Comparison of ENCODE assay signal across 1 cellular context in genomic region chr1:209672705-209673630, GRCh38.
TF ChIP-seq lines count a peak whose summit lies in the region.

No MANE protein-coding gene starts in this region.

TF ChIP-seq in K562, 482 proteins besides CTCF, POLR2A, EP300 and RAD21 (continued from another document and continues in another):
- no peak for TF ChIP-seq ZBTB40 (IDR thresholded peaks at IDR 0.05)
- TF ChIP-seq ZBTB40 (CRISPR knock-in tag; IDR thresholded peaks at IDR 0.05): no peak
- TF ChIP-seq PTRF (tag; IDR thresholded peaks at IDR 0.05): no peak
- TF ChIP-seq SP1 (CRISPR knock-in tag; IDR thresholded peaks at IDR 0.05): no peak
- no peak for TF ChIP-seq NFRKB (IDR thresholded peaks at IDR 0.05; ENCODE audit: low read depth)
- no peak for TF ChIP-seq SREBF1 (IDR thresholded peaks at IDR 0.05; ENCODE audit: borderline replicate concordance, low read depth, low read length)
- no peak for TF ChIP-seq POLR3A (IDR thresholded peaks at IDR 0.05; ENCODE audit: borderline replicate concordance, extremely low read depth, insufficient read depth, insufficient read length)
- TF ChIP-seq SOX6 (IDR thresholded peaks at IDR 0.05): peak; percentile 33; the same call in 1 of the 2 replicates
- no peak for TF ChIP-seq ZNF79 (CRISPR knock-in tag; IDR thresholded peaks at IDR 0.05; ENCODE audit: low read depth)
- TF ChIP-seq MEIS2 (IDR thresholded peaks at IDR 0.05; ENCODE audit: partially characterized antibody): no peak
- no peak for TF ChIP-seq ZC3H8 (IDR thresholded peaks at IDR 0.05)
- no peak for TF ChIP-seq BMI1 (IDR thresholded peaks at IDR 0.05; ENCODE audit: low read length)
- TF ChIP-seq CBFB (CRISPR knock-in tag; IDR thresholded peaks at IDR 0.05): no peak
- TF ChIP-seq CUX1 (CRISPR knock-in tag; IDR thresholded peaks at IDR 0.05): no peak
- no peak for TF ChIP-seq STAT6 (CRISPR knock-in tag; IDR thresholded peaks at IDR 0.05)
- no peak for TF ChIP-seq NR2C2 (CRISPR knock-in tag; IDR thresholded peaks at IDR 0.05)
- peak; percentile 65; the same call in 1 of the 2 replicates for TF ChIP-seq NR2C2 (tag; IDR thresholded peaks at IDR 0.05)
- no peak for TF ChIP-seq CBX3 (IDR thresholded peaks at IDR 0.05; ENCODE audit: borderline replicate concordance in 1 of 2, low read length in 2 of 2)
- no peak for TF ChIP-seq PPARD (CRISPR knock-in tag; IDR thresholded peaks at IDR 0.05)
- no peak for TF ChIP-seq NR4A1 (CRISPR knock-in tag; IDR thresholded peaks at IDR 0.05)
- TF ChIP-seq NR4A1 (tag; IDR thresholded peaks at IDR 0.05): no peak
- peak; percentile 47; the same call in 1 of the 2 replicates for TF ChIP-seq MYC (IDR thresholded peaks at IDR 0.05; ENCODE audit: low read depth, low read length)
- no peak for TF ChIP-seq MYC (CRISPR knock-in tag; IDR thresholded peaks at IDR 0.05; ENCODE audit: borderline replicate concordance, low read depth)
- peak; percentile 51; the same call in 1 of the 2 replicates for TF ChIP-seq SMAD4 (CRISPR knock-in tag; conservative IDR thresholded peaks at IDR 0.05)
- TF ChIP-seq SRSF9 (IDR thresholded peaks at IDR 0.05; ENCODE audit: borderline replicate concordance, low read depth, low read length): no peak
- TF ChIP-seq RCOR1 (IDR thresholded peaks at IDR 0.05; ENCODE audit: borderline replicate concordance in 1 of 2, low read depth in 2 of 2, low read length in 2 of 2): peak in 1 of 2 experiments; percentile 27; a peak in 1 of 4 replicates
- TF ChIP-seq WHSC1 (IDR thresholded peaks at IDR 0.05; ENCODE audit: low read length): no peak
- peak; percentile 96; the same call in 1 of the 2 replicates for TF ChIP-seq TOE1 (IDR thresholded peaks at IDR 0.05; ENCODE audit: borderline replicate concordance)
- no peak for TF ChIP-seq TOE1 (CRISPR knock-in tag; IDR thresholded peaks at IDR 0.05; ENCODE audit: borderline replicate concordance, low read depth)
- TF ChIP-seq JUNB (CRISPR knock-in tag; conservative IDR thresholded peaks at IDR 0.05): no peak
- peak; percentile 89 for TF ChIP-seq JUND (IDR thresholded peaks at IDR 0.05; ENCODE audit: borderline replicate concordance, low read depth, low read length)
- peak; percentile 75; the same call in 1 of the 3 replicates for TF ChIP-seq JUND (tag; IDR thresholded peaks at IDR 0.05; ENCODE audit: borderline replicate concordance, low read depth, low read length)
- no peak for TF ChIP-seq SMAD1 (IDR thresholded peaks at IDR 0.05; ENCODE audit: low read depth, low read length, partially characterized antibody)
- TF ChIP-seq SMARCA5 (IDR thresholded peaks at IDR 0.05): no peak
- TF ChIP-seq MAFG (tag; conservative IDR thresholded peaks at IDR 0.05): no peak
- TF ChIP-seq SFPQ (IDR thresholded peaks at IDR 0.05; ENCODE audit: low read depth, low read length): no peak
- no peak for TF ChIP-seq HNRNPUL1 (IDR thresholded peaks at IDR 0.05; ENCODE audit: low read length)
- peak; percentile 20; the same call in 1 of the 2 replicates for TF ChIP-seq LEF1 (IDR thresholded peaks at IDR 0.05)
- TF ChIP-seq ZNF695 (CRISPR knock-in tag; IDR thresholded peaks at IDR 0.05): no peak
- TF ChIP-seq ELF1 (tag; IDR thresholded peaks at IDR 0.05): no peak
- TF ChIP-seq ZFP91 (CRISPR knock-in tag; IDR thresholded peaks at IDR 0.05): no peak
- no peak for TF ChIP-seq ETV6 (IDR thresholded peaks at IDR 0.05; ENCODE audit: borderline replicate concordance in 1 of 2, low read depth in 2 of 2, low read length in 1 of 2)
- no peak for TF ChIP-seq ETV6 (CRISPR knock-in tag; IDR thresholded peaks at IDR 0.05; ENCODE audit: borderline replicate concordance)
- 0 out of 2 replicates have a peak, but pooled peaks have one; percentile 18 for TF ChIP-seq MEF2D (tag; conservative IDR thresholded peaks at IDR 0.05; ENCODE audit: low read depth)
- TF ChIP-seq ZNF140 (CRISPR knock-in tag; IDR thresholded peaks at IDR 0.05): no peak
- no peak for TF ChIP-seq KLF13 (tag; IDR thresholded peaks at IDR 0.05; ENCODE audit: borderline replicate concordance, low read depth)
- no peak for TF ChIP-seq SRSF3 (IDR thresholded peaks at IDR 0.05; ENCODE audit: insufficient read depth, low read length)
- no peak for TF ChIP-seq CBX1 (IDR thresholded peaks at IDR 0.05; ENCODE audit: low read depth)
